In the genomic region with DNA sequence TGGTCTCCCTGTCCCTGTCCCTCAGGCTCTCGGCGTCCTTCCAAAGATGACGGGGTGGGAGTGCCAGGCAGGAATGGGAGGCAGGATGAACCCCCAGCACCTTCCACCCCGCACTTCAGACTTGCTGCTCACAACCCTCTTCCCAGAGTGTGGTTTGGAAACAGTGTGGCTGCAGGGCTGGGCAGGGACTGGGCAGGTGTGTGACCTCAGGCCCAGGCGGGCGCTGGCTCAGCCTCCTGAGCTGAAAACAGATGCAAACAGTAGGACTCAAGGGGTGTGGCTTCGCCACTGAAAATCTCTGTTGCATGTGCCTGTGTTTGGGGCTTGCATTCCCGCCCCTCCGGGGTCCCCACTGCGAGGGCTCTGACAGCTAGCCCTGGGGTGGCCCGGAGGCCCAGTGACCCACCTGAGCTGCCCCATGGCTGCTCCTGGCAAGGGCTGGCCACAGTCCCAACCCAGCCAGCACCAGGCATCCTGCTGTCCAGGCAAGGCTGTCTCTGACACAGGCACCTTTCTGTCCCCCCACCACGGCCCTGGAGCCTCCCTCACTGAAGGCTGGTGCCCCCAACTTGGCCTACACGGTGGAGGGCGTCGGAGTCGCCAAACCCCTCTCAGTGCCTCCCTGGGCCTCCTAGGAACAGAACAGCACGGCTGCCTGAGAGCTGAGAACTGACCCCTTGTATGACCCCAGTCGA, we compare ENCODE assay signal across 17 cellular contexts. TPM values are rescaled to one million over a fixed set of nuclear protein-coding genes. Genes with fewer than 3 reads are reported as not detected.
DNase-seq lines count a peak whose midpoint lies in the region; ATAC-seq and TF ChIP-seq lines count a peak whose summit lies in the region.
"Had no signal": no experiment of that assay in that cellular context is flagged by ENCODE, and none has a peak within 500 bp of the region (broad histone marks: within the 10 kb centered on the region; RNA-seq: fewer than 3 reads in every experiment).

No MANE protein-coding gene starts in this region.

- H3K9me3 ChIP-seq in BLaER1: no peaks in the 10 kb centered on the region
- no peaks in the 10 kb centered on the region for H3K9me3 ChIP-seq in SJCRH30 (replicated peaks)
- no peaks in the 10 kb centered on the region for H3K9me3 ChIP-seq in osteoblast (ENCODE audit: low read depth, low read length)
- H3K9me3 ChIP-seq: MG63 had no signal

- H3K36me3 ChIP-seq in BLaER1 (no peaks in the 10 kb centered on the region), SJCRH30 (no peaks in the 10 kb centered on the region), osteoblast (ENCODE audit: insufficient read depth, low read length) (no peaks in the 10 kb centered on the region)
- H3K36me3 ChIP-seq: MG63 had no signal

- DNase-seq in SJCRH30 (peak in 1 of 2 experiments; percentile 34), left colon (peak; percentile 5 to 22), osteoblast (ENCODE audit: insufficient read length, low spot score, missing footprints) (peak; percentile 73), NCI-H510A (lab: John Stamatoyannopoulos, UW) (no peak)
- DNase-seq in activated T-cell treated with anti-CD3 and anti-CD28 coated beads, Interleukin-2, amount 50 U/mL, for 4 hours: no peak
- DNase-seq: DMS79 treated with DMSO at 0.1 percent for 48 hours, HFFc6, MG63, NCI-H1105, NCI-H187, NCI-H2171, NCI-H446 treated with DMSO at 0.1 percent for 48 hours had no signal

- ATAC-seq in left colon (no peak), GM18520 (IDR thresholded peaks at IDR 0.05; ENCODE audit: unreplicated experiment) (no peak)
- ATAC-seq in activated T-cell treated with anti-CD3 and anti-CD28 coated beads, Interleukin-2, amount 50 U/mL, for 4 hours: no peak
- no peak for ATAC-seq in stimulated activated memory B cell treated with anti-CD40 and anti-IgM and Interleukin-4, amounts not matched to agents 10 μg/mL and 1 μg/mL and 100 μg/mL, for 72 hours

- no peak for TF ChIP-seq CTCF in osteoblast (IDR thresholded peaks at IDR 0.05; ENCODE audit: extremely low read depth, low read depth, low read length)

- peaks cover 2% of the 10 kb centered on the region for H3K36me3 Mint-ChIP-seq in activated T-cell treated with anti-CD3 and anti-CD28 coated beads, Interleukin-2, amount 50 U/mL, for 4 hours (ENCODE audit: insufficient read depth)
- no peaks in the 10 kb centered on the region for H3K36me3 Mint-ChIP-seq in stimulated activated memory B cell treated with anti-CD40 and anti-IgM and Interleukin-4, amounts not matched to agents 10 μg/mL and 1 μg/mL and 100 μg/mL, for 72 hours
- H3K36me3 Mint-ChIP-seq: CD4-positive, alpha-beta memory T cell had no signal

- H3K79me2 ChIP-seq in osteoblast (ENCODE audit: insufficient read depth, low read length): no peaks in the 10 kb centered on the region

- no peak overlapping the region for H3K4me3 ChIP-seq in BLaER1
- H3K4me3 ChIP-seq in SJCRH30: no peak overlapping the region
- no peak overlapping the region for H3K4me3 ChIP-seq in osteoblast (ENCODE audit: insufficient read depth, low read length)
- H3K4me3 ChIP-seq: GM23338, MG63 had no signal

- H3K27me3 Mint-ChIP-seq in activated T-cell treated with anti-CD3 and anti-CD28 coated beads, Interleukin-2, amount 50 U/mL, for 4 hours (ENCODE audit: low read depth): no peaks in the 10 kb centered on the region
- no peaks in the 10 kb centered on the region for H3K27me3 Mint-ChIP-seq in stimulated activated memory B cell treated with anti-CD40 and anti-IgM and Interleukin-4, amounts not matched to agents 10 μg/mL and 1 μg/mL and 100 μg/mL, for 72 hours
- H3K27me3 Mint-ChIP-seq: CD4-positive, alpha-beta memory T cell had no signal

- no peak overlapping the region for H2AFZ ChIP-seq in osteoblast (ENCODE audit: low read length)
- H2AFZ ChIP-seq: GM23338 had no signal

- no peaks in the 10 kb centered on the region for H3K9me3 Mint-ChIP-seq in activated T-cell treated with anti-CD3 and anti-CD28 coated beads, Interleukin-2, amount 50 U/mL, for 4 hours
- no peaks in the 10 kb centered on the region for H3K9me3 Mint-ChIP-seq in stimulated activated memory B cell treated with anti-CD40 and anti-IgM and Interleukin-4, amounts not matched to agents 10 μg/mL and 1 μg/mL and 100 μg/mL, for 72 hours
- H3K9me3 Mint-ChIP-seq: CD4-positive, alpha-beta memory T cell; GM23338; HFFc6 had no signal

- peak overlapping the region; percentile 9; the same call in 1 of the 2 replicates for H3K4me2 ChIP-seq in BLaER1
- H3K4me2 ChIP-seq in osteoblast (ENCODE audit: insufficient read depth, low read length): no peak overlapping the region
- H3K4me2 ChIP-seq: GM23338 had no signal

- no peak overlapping the region for H3K27ac Mint-ChIP-seq in stimulated activated memory B cell treated with anti-CD40 and anti-IgM and Interleukin-4, amounts not matched to agents 10 μg/mL and 1 μg/mL and 100 μg/mL, for 72 hours
- H3K27ac Mint-ChIP-seq: CD4-positive, alpha-beta memory T cell; GM23338; HFFc6 had no signal

- H4K20me1 ChIP-seq in BLaER1 (no peaks in the 10 kb centered on the region), osteoblast (ENCODE audit: insufficient read depth, low read length) (no peaks in the 10 kb centered on the region)

- H3K27me3 ChIP-seq in BLaER1 (no peaks in the 10 kb centered on the region), SJCRH30 (no peaks in the 10 kb centered on the region), osteoblast (ENCODE audit: insufficient read depth, low read length) (no peaks in the 10 kb centered on the region)
- H3K27me3 ChIP-seq: MG63 had no signal

- H3K27ac ChIP-seq in BLaER1: peak overlapping the region; percentile 30
- peak overlapping the region; percentile 6; the same call in 1 of the 2 replicates for H3K27ac ChIP-seq in SJCRH30
- H3K27ac ChIP-seq in osteoblast (ENCODE audit: low read depth, low read length): no peak overlapping the region

- peaks cover 3% of the 10 kb centered on the region for H3K4me1 Mint-ChIP-seq in activated T-cell treated with anti-CD3 and anti-CD28 coated beads, Interleukin-2, amount 50 U/mL, for 4 hours (ENCODE audit: low read depth)
- H3K4me1 Mint-ChIP-seq in stimulated activated memory B cell treated with anti-CD40 and anti-IgM and Interleukin-4, amounts not matched to agents 10 μg/mL and 1 μg/mL and 100 μg/mL, for 72 hours: no peaks in the 10 kb centered on the region

- no peak overlapping the region for H3K4me3 Mint-ChIP-seq in activated T-cell treated with anti-CD3 and anti-CD28 coated beads, Interleukin-2, amount 50 U/mL, for 4 hours
- no peak overlapping the region for H3K4me3 Mint-ChIP-seq in stimulated activated memory B cell treated with anti-CD40 and anti-IgM and Interleukin-4, amounts not matched to agents 10 μg/mL and 1 μg/mL and 100 μg/mL, for 72 hours
- H3K4me3 Mint-ChIP-seq: CD4-positive, alpha-beta memory T cell; GM23338; HFFc6 had no signal

- no peak overlapping the region for H3K9ac ChIP-seq in BLaER1

- peaks cover 72% of the 10 kb centered on the region for H3K4me1 ChIP-seq in BLaER1
- H3K4me1 ChIP-seq in SJCRH30: peaks cover 17% of the 10 kb centered on the region
- no peaks in the 10 kb centered on the region for H3K4me1 ChIP-seq in osteoblast (ENCODE audit: insufficient read depth, low read length)

- intact Hi-C loops in left colon (cut with DNase I, micrococcal nuclease): no loop called here

RNA-seq across cellular contexts. Expression of a gene that starts 46.1 kb away (rescaled TPM):
- total RNA-seq in SJCRH30 (2014; rRNA removed; shearing (Covaris generic)): 0.85 and 0.89 TPM in 2 replicates
- 1 to 10 TPM; 1.4 to 2.0 TPM for total RNA-seq in left colon
- 1.1 TPM in 1 of 2 replicates, not detected in the other for total RNA-seq in osteoblast
- total RNA-seq in activated T-cell treated with anti-CD3 and anti-CD28 coated beads, Interleukin-2, amount 50 U/mL, for 4 hours: 1 to 10 TPM in 2 of 3 donors, under 1 TPM in 1; 0.53 to 3.9 (median 2.0) TPM

Comparison
In these comparisons a context has a peak if more than half of its experiments do, and no peak if none do; other contexts are left out.
1. DNase-seq: peak in left colon (2 of 2) and osteoblast (single experiment); none in NCI-H510A (single experiment) and activated T-cell treated with anti-CD3 and anti-CD28 coated beads, Interleukin-2, amount 50 U/mL, for 4 hours (single experiment).